Comparison of ENCODE assay signal across 18 cellular contexts in the genomic region with DNA sequence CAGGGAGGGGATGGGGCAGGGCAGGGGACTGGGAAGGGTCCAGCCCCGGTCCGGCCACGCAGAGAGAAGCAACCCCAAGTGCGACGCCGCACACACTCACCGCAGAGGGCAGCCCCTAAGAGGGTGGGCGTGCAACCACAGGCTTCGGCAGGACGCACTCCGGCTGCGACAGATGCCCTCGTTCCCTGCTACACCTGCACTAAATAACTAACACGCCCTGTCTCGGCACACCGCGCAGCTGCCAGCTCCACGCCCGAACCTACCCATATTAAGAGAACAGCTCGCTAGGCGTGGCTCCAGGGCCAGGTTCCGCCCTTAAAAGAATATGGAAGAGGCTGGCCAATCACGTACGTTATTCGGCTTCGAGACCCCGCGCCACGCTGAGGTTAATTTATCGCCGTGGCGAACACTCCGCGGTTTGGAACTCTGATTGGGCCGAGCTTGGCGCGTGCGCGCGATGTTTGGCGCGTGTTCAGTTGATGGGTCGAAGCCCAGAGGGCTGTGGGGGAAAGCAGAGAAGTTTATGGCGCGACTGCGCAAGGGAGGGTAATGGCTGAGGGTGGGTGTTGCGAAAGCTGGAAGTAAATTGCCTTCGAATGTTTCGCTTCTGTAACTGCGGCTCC.
DNase-seq lines count a peak whose midpoint lies in the region; ATAC-seq and TF ChIP-seq lines count a peak whose summit lies in the region.
"Had no signal": no experiment of that assay in that cellular context is flagged by ENCODE, and none has a peak within 500 bp of the region (broad histone marks: within the 10 kb centered on the region; RNA-seq: fewer than 3 reads in every experiment).

No MANE protein-coding gene starts in this region.

- no peak overlapping the region for H3K9ac ChIP-seq in SK-N-SH
- H3K9ac ChIP-seq: BLaER1 treated with 17β-estradiol and CSF1 and Interleukin-3, amounts not matched to agents 10 nM and 100 nM had no signal

- no peaks in the 10 kb centered on the region for H3K36me3 ChIP-seq in esophagus muscularis mucosa
- no peaks in the 10 kb centered on the region for H3K36me3 ChIP-seq in psoas muscle (ENCODE audit: insufficient read depth in 1 of 2, low read depth in 1 of 2)
- H3K36me3 ChIP-seq in SK-N-SH (replicated peaks in 1 of 2; ENCODE audit: control insufficient read depth in 1 of 2, insufficient read depth in 2 of 2, low read length in 1 of 2): no peaks in the 10 kb centered on the region

- POLR2A ChIA-PET in SK-N-SH (lab: Yijun Ruan, JAX): no interaction called here
- POLR2A ChIA-PET in RWPE1 (lab: Yijun Ruan, JAX; ENCODE audit: low non-redundant PET): no interaction called here

- H3K79me2 ChIP-seq in SK-N-SH (ENCODE audit: insufficient read depth): no peaks in the 10 kb centered on the region

- H3K4me2 ChIP-seq in SK-N-SH: no peak overlapping the region
- H3K4me2 ChIP-seq: BLaER1 treated with 17β-estradiol and CSF1 and Interleukin-3, amounts not matched to agents 10 nM and 100 nM had no signal

- no peak for TF ChIP-seq RAD21 in SK-N-SH (IDR thresholded peaks at IDR 0.05; ENCODE audit: low read length)

- no peak for ATAC-seq in left ventricle myocardium superior
- no peak for ATAC-seq in psoas muscle
- ATAC-seq in GM21717 (IDR thresholded peaks at IDR 0.05; ENCODE audit: unreplicated experiment): no peak
- no peak for ATAC-seq in HG03045 (IDR thresholded peaks at IDR 0.05; ENCODE audit: unreplicated experiment)

- H3K9me3 ChIP-seq in esophagus muscularis mucosa (peaks cover 0 to 2% (median under 1%) of the 10 kb centered on the region in 4 donors), psoas muscle (no peaks in the 10 kb centered on the region), SK-N-SH (no peaks in the 10 kb centered on the region)

- TF ChIP-seq CTCF in esophagus muscularis mucosa (IDR thresholded peaks at IDR 0.05) (no peak), psoas muscle (IDR thresholded peaks at IDR 0.05) (no peak), SK-N-SH (IDR thresholded peaks at IDR 0.05) (no peak), RWPE1 (conservative IDR thresholded peaks at IDR 0.05; ENCODE audit: low read depth) (no peak)

- no peak overlapping the region for H3K27ac ChIP-seq in esophagus muscularis mucosa (replicated peaks in 1 of 4)
- H3K27ac ChIP-seq in psoas muscle: no peak overlapping the region
- no peak overlapping the region for H3K27ac ChIP-seq in SK-N-SH (ENCODE audit: low read depth in 2 of 2, low read length in 1 of 2)
- H3K27ac ChIP-seq in RWPE1: no peak overlapping the region
- H3K27ac ChIP-seq: BLaER1 treated with 17β-estradiol and CSF1 and Interleukin-3, amounts not matched to agents 10 nM and 100 nM had no signal

- intact Hi-C loops in left ventricle myocardium superior (cut with micrococcal nuclease): no loop called here
- intact Hi-C loops in cardiac septum (cut with DNase I): no loop called here
- intact Hi-C loops in esophagus muscularis mucosa (cut with DNase I): no loop called here
- intact Hi-C loops in psoas muscle (cut with DNase I): no loop called here

- CTCF ChIA-PET in SK-N-SH (lab: Yijun Ruan, JAX): interaction anchor here (2.5 kb wide), 1 partner anchor 11 kb away, joined by 11 read pairs; no protein-coding TSS in a partner anchor
- CTCF ChIA-PET in RWPE1 (lab: Yijun Ruan, JAX): interaction anchor here (0.6 kb wide), 2 partner anchors 26 to 68 kb away, joined by 3 to 4 read pairs; no protein-coding TSS in a partner anchor

- H4K20me1 ChIP-seq in SK-N-SH (ENCODE audit: insufficient read depth): no peaks in the 10 kb centered on the region
- H4K20me1 ChIP-seq: BLaER1 treated with 17β-estradiol and CSF1 and Interleukin-3, amounts not matched to agents 10 nM and 100 nM had no signal

- TF ChIP-seq EP300 in esophagus muscularis mucosa (IDR thresholded peaks at IDR 0.05): no peak
- TF ChIP-seq EP300 in SK-N-SH (IDR thresholded peaks at IDR 0.05; ENCODE audit: borderline replicate concordance in 1 of 2, low read depth in 1 of 2, low read length in 1 of 2): no peak

- H3K27me3 ChIP-seq in esophagus muscularis mucosa (peaks cover 0 to 12% (median 0%) of the 10 kb centered on the region in 4 donors), psoas muscle (ENCODE audit: insufficient read depth in 3 of 3, low read length in 2 of 3) (peaks cover 0 to 2% (median 2%) of the 10 kb centered on the region in 3 donors), SK-N-SH (ENCODE audit: insufficient read depth) (peaks cover 35% of the 10 kb centered on the region; the same call in 1 of the 2 replicates)
- H3K27me3 ChIP-seq: BLaER1 treated with 17β-estradiol and CSF1 and Interleukin-3, amounts not matched to agents 10 nM and 100 nM had no signal

- H3F3A ChIP-seq in SK-N-SH (replicated peaks; ENCODE audit: insufficient read depth): no peaks in the 10 kb centered on the region

- TF ChIP-seq POLR2A in esophagus muscularis mucosa (IDR thresholded peaks at IDR 0.05; ENCODE audit: low read depth): no peak

- no peak overlapping the region for H2AFZ ChIP-seq in SK-N-SH (ENCODE audit: low read depth)

- no peaks in the 10 kb centered on the region for H3K9me2 ChIP-seq in SK-N-SH

- no peaks in the 10 kb centered on the region for H3K4me1 ChIP-seq in esophagus muscularis mucosa
- H3K4me1 ChIP-seq in psoas muscle: no peaks in the 10 kb centered on the region
- no peaks in the 10 kb centered on the region for H3K4me1 ChIP-seq in SK-N-SH (ENCODE audit: control insufficient read depth in 1 of 2, insufficient read depth in 2 of 2, low read depth in 1 of 2, low read length in 1 of 2)

- no peak overlapping the region for H3K4me3 ChIP-seq in esophagus muscularis mucosa
- H3K4me3 ChIP-seq in psoas muscle: peak overlapping the region; percentile 15
- H3K4me3 ChIP-seq in SK-N-SH (ENCODE audit: low read depth in 2 of 2, low read length in 1 of 2): no peak overlapping the region
- H3K4me3 ChIP-seq: BLaER1 treated with 17β-estradiol and CSF1 and Interleukin-3, amounts not matched to agents 10 nM and 100 nM had no signal

- DNase-seq in left ventricle myocardium superior (peak; percentile 36), cardiac septum (ENCODE audit: low spot score) (no peak), esophagus muscularis mucosa (ENCODE audit: extremely low spot score) (peak; percentile 82), psoas muscle (peak; percentile 11 to 49), SK-N-SH (no peak), RWPE1 (ENCODE audit: low spot score) (no peak)
- DNase-seq: CD8-positive, alpha-beta memory T cell; DMS79; H7; Karpas-422; NCI-H1105 treated with DMSO at 0.1 percent for 48 hours; NCI-H1694 treated with DMSO at 0.1 percent for 48 hours; NCI-H2107; NCI-H446 treated with DMSO at 0.1 percent for 48 hours; OCI-M1 had no signal

- 77% methylated on average over 45 of the region's 50 CpGs for WGBS in esophagus muscularis mucosa
- WGBS in psoas muscle, 3 donors: 60 to 71% (median 64%) methylated on average over 50 of the region's 50 CpGs
- WGBS in SK-N-SH (ENCODE audit: low lambda C conversion rate): 63% methylated on average over 34 of the region's 50 CpGs

TF ChIP-seq in SK-N-SH, 30 proteins besides CTCF, POLR2A, EP300 and RAD21 (continues in another document):
- TF ChIP-seq USF1 (IDR thresholded peaks at IDR 0.05; ENCODE audit: borderline replicate concordance, low read depth) (no peak), EZH2phosphoT487 (IDR thresholded peaks at IDR 0.05; ENCODE audit: borderline replicate concordance, low read depth) (no peak), SMC3 (IDR thresholded peaks at IDR 0.05; ENCODE audit: low read depth, low read length) (no peak), POLR2AphosphoS5 (IDR thresholded peaks at IDR 0.05; ENCODE audit: low read depth, low read length) (no peak), ELF1 (IDR thresholded peaks at IDR 0.05) (no peak), TEAD4 (IDR thresholded peaks at IDR 0.05; ENCODE audit: borderline replicate concordance, insufficient read depth) (no peak), FOXJ3 (CRISPR knock-in tag; IDR thresholded peaks at IDR 0.05) (no peak), GABPA (IDR thresholded peaks at IDR 0.05; ENCODE audit: low read depth) (no peak), MEF2A (IDR thresholded peaks at IDR 0.05; ENCODE audit: borderline replicate concordance, low read depth) (no peak), GATA2 (CRISPR knock-in tag; IDR thresholded peaks at IDR 0.05) (no peak)
- TF ChIP-seq, protein P1, sequence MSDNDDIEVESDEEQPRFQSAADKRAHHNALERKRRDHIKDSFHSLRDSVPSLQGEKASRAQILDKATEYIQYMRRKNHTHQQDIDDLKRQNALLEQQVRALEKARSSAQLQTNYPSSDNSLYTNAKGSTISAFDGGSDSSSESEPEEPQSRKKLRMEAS (IDR thresholded peaks at IDR 0.05; ENCODE audit: low read depth): no peak
- TF ChIP-seq, protein P2, sequence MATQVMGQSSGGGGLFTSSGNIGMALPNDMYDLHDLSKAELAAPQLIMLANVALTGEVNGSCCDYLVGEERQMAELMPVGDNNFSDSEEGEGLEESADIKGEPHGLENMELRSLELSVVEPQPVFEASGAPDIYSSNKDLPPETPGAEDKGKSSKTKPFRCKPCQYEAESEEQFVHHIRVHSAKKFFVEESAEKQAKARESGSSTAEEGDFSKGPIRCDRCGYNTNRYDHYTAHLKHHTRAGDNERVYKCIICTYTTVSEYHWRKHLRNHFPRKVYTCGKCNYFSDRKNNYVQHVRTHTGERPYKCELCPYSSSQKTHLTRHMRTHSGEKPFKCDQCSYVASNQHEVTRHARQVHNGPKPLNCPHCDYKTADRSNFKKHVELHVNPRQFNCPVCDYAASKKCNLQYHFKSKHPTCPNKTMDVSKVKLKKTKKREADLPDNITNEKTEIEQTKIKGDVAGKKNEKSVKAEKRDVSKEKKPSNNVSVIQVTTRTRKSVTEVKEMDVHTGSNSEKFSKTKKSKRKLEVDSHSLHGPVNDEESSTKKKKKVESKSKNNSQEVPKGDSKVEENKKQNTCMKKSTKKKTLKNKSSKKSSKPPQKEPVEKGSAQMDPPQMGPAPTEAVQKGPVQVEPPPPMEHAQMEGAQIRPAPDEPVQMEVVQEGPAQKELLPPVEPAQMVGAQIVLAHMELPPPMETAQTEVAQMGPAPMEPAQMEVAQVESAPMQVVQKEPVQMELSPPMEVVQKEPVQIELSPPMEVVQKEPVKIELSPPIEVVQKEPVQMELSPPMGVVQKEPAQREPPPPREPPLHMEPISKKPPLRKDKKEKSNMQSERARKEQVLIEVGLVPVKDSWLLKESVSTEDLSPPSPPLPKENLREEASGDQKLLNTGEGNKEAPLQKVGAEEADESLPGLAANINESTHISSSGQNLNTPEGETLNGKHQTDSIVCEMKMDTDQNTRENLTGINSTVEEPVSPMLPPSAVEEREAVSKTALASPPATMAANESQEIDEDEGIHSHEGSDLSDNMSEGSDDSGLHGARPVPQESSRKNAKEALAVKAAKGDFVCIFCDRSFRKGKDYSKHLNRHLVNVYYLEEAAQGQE (IDR thresholded peaks at IDR 0.05; ENCODE audit: low read depth, low read length): no peak

Comparison
In these comparisons a context has a peak if more than half of its experiments do, and no peak if none do; other contexts are left out.
1. DNase-seq: peak in left ventricle myocardium superior (single experiment), esophagus muscularis mucosa (single experiment) and psoas muscle (2 of 2); none in cardiac septum (single experiment), SK-N-SH (single experiment) and RWPE1 (single experiment).